In genomic region chr5:74413403-74414060, GRCh38 we compare ENCODE assay signal across 14 cellular contexts.
DNase-seq lines count a peak whose midpoint lies in the region; ATAC-seq, FAIRE-seq and TF ChIP-seq lines count a peak whose summit lies in the region.
"Had no signal": no experiment of that assay in that cellular context is flagged by ENCODE, and none has a peak within 500 bp of the region (broad histone marks: within the 10 kb centered on the region; RNA-seq: fewer than 3 reads in every experiment).

No MANE protein-coding gene starts in this region.

- H3K9ac ChIP-seq in colonic mucosa (ENCODE audit: low read depth in 2 of 2, low read length in 2 of 2) (no peak overlapping the region), HepG2 (ENCODE audit: insufficient read depth, low read depth, low read length) (no peak overlapping the region), parathyroid adenoma (no peak overlapping the region)

- DNase-seq in colonic mucosa (peak; percentile 40), HepG2 (ENCODE audit: low spot score) (peak; percentile 53), NCI-H1105 treated with DMSO at 0.1 percent for 48 hours (lab: John Stamatoyannopoulos, UW) (no peak), lower lobe of right lung (no peak)
- DNase-seq: Caco-2, DMS79, NCI-H1930, NCI-H510A treated with DMSO at 0.1 percent for 48 hours, Peyer's patch, Right ventricle myocardium superior had no signal

- in situ Hi-C loops in HepG2 (cut with HindIII; ENCODE audit: extremely low pct_ligation_motif_present, low pct_unique_long_range_greater_than_20kb), result no loop called here

- H3K4me3 ChIP-seq in HEK293 (ENCODE audit: low read depth, low read length) (no peak overlapping the region), colonic mucosa (no peak overlapping the region), HepG2 (replicated peaks in 1 of 3; ENCODE audit: insufficient read depth in 1 of 3, low read depth in 2 of 3, low read length in 3 of 3) (no peak overlapping the region), parathyroid adenoma (ENCODE audit: low read depth, low read length) (no peak overlapping the region), lower lobe of right lung (no peak overlapping the region)
- H3K4me3 ChIP-seq: GM12878, Peyer's patch had no signal

- H3K36me3 ChIP-seq in HEK293 (ENCODE audit: control insufficient read depth in 2 of 2, insufficient read depth in 1 of 2, low read length in 2 of 2), result no peaks in the 10 kb centered on the region
- H3K36me3 ChIP-seq in colonic mucosa, result no peaks in the 10 kb centered on the region
- H3K36me3 ChIP-seq in HepG2 (replicated peaks in 1 of 2; ENCODE audit: control insufficient read depth in 1 of 2, insufficient read depth in 2 of 2, low read length in 2 of 2), result no peaks in the 10 kb centered on the region
- H3K36me3 ChIP-seq in parathyroid adenoma (ENCODE audit: control insufficient read depth, insufficient read depth, low read length), result no peaks in the 10 kb centered on the region
- no peaks in the 10 kb centered on the region for H3K36me3 ChIP-seq in lower lobe of right lung
- H3K36me3 ChIP-seq: Peyer's patch had no signal

- TF ChIP-seq CTCF in HEK293 (tag by site-specific recombination; IDR thresholded peaks at IDR 0.05) (no peak), colonic mucosa (IDR thresholded peaks at IDR 0.05) (no peak), HepG2 (CRISPR knock-in tag; IDR thresholded peaks at IDR 0.05) (no peak), parathyroid adenoma (IDR thresholded peaks at IDR 0.05) (no peak), lower lobe of right lung (IDR thresholded peaks at IDR 0.05) (no peak)

- no peak overlapping the region for H3K27ac ChIP-seq in HEK293 (ENCODE audit: extremely low read depth, low read depth, low read length)
- peak overlapping the region; percentile 25 for H3K27ac ChIP-seq in colonic mucosa
- H3K27ac ChIP-seq in HepG2 (ENCODE audit: extremely low read length, insufficient read depth, low read length), result peak overlapping the region; percentile 3
- no peak overlapping the region for H3K27ac ChIP-seq in parathyroid adenoma
- H3K27ac ChIP-seq in lower lobe of right lung, result no peak overlapping the region

- peaks cover 3% of the 10 kb centered on the region for H3K4me1 ChIP-seq in HEK293 (ENCODE audit: control insufficient read depth, insufficient read depth, low read length)
- no peaks in the 10 kb centered on the region for H3K4me1 ChIP-seq in colonic mucosa
- peaks cover 76% of the 10 kb centered on the region for H3K4me1 ChIP-seq in HepG2 (ENCODE audit: insufficient read depth, low read length)
- peaks cover 13% of the 10 kb centered on the region for H3K4me1 ChIP-seq in parathyroid adenoma
- peaks cover 5% of the 10 kb centered on the region for H3K4me1 ChIP-seq in lower lobe of right lung

- no peak for TF ChIP-seq POLR2A in HepG2 (IDR thresholded peaks at IDR 0.05; ENCODE audit: insufficient read depth in 1 of 2, low read depth in 2 of 2, low read length in 2 of 2)

- no peak for FAIRE-seq in HepG2 (lab: Jason Lieb, UNC)
- FAIRE-seq: GM12878 had no signal

- H3K27me3 ChIP-seq in colonic mucosa (no peaks in the 10 kb centered on the region), HepG2 (ENCODE audit: control insufficient read depth in 1 of 2, insufficient read depth in 2 of 2, low read length in 2 of 2) (no peaks in the 10 kb centered on the region), parathyroid adenoma (ENCODE audit: control insufficient read depth, insufficient read depth, low read length) (no peaks in the 10 kb centered on the region), lower lobe of right lung (ENCODE audit: low read depth) (no peaks in the 10 kb centered on the region)
- H3K27me3 ChIP-seq: Peyer's patch had no signal

- POLR2A ChIA-PET in HEK293 (lab: Yijun Ruan, JAX) (no interaction called here), HepG2 (lab: Yijun Ruan, JAX) (no interaction called here)

- CTCF ChIA-PET in HEK293 (lab: Yijun Ruan, JAX) (no interaction called here), HepG2 (lab: Yijun Ruan, JAX; ENCODE audit: low intra/inter-chr PET ratio, low total read pairs) (no interaction called here)

- peak; percentile 62 for ATAC-seq in HepG2
- no peak for ATAC-seq in GM21737 (IDR thresholded peaks at IDR 0.05; ENCODE audit: unreplicated experiment)
- no peak for ATAC-seq in lower lobe of right lung
- ATAC-seq: GM12878 had no signal

- H4K20me1 ChIP-seq in HepG2 (ENCODE audit: insufficient read depth, low read length), result no peaks in the 10 kb centered on the region

- H2AFZ ChIP-seq in HepG2 (ENCODE audit: low read length) (no peak overlapping the region), parathyroid adenoma (peak overlapping the region; percentile 5)

- H3K79me2 ChIP-seq in HepG2 (ENCODE audit: insufficient read depth, low read length), result no peaks in the 10 kb centered on the region
- H3K79me2 ChIP-seq in parathyroid adenoma, result no peaks in the 10 kb centered on the region

- no peak for TF ChIP-seq RAD21 in HepG2 (CRISPR knock-in tag; IDR thresholded peaks at IDR 0.05)

- peak overlapping the region; percentile 40 for H3K4me2 ChIP-seq in HepG2 (ENCODE audit: low read depth, low read length)
- H3K4me2 ChIP-seq in parathyroid adenoma (ENCODE audit: low read length), result no peak overlapping the region

- no peaks in the 10 kb centered on the region for H3K9me3 ChIP-seq in HEK293 (ENCODE audit: control insufficient read depth, insufficient read depth, low read depth, low read length)
- no peaks in the 10 kb centered on the region for H3K9me3 ChIP-seq in colonic mucosa
- H3K9me3 ChIP-seq in HepG2 (ENCODE audit: low read length), result no peaks in the 10 kb centered on the region
- H3K9me3 ChIP-seq in parathyroid adenoma (ENCODE audit: control insufficient read depth, low read length), result no peaks in the 10 kb centered on the region
- no peaks in the 10 kb centered on the region for H3K9me3 ChIP-seq in lower lobe of right lung
- H3K9me3 ChIP-seq: Caco-2, Peyer's patch had no signal

- TF ChIP-seq EP300 in HepG2 (IDR thresholded peaks at IDR 0.05; ENCODE audit: low read depth in 2 of 2, low read length in 2 of 2) (no peak), HepG2 (CRISPR knock-in tag; IDR thresholded peaks at IDR 0.05; ENCODE audit: borderline replicate concordance) (no peak)

- intact Hi-C loops in colonic mucosa (cut with DNase I), result no loop called here
- intact Hi-C loops in HepG2 (cut with micrococcal nuclease; ENCODE audit: unreplicated experiment), result no loop called here
- intact Hi-C loops in lower lobe of right lung (cut with DNase I), result no loop called here

- no TSS peak for BruUV-seq in HepG2 (replicated peaks; lab: Mats Ljungman, UMichigan)

- 54% methylated on average over 3 of the region's 3 CpGs for WGBS in HepG2 (ENCODE audit: low lambda C conversion rate)

TF ChIP-seq in HEK293, 187 proteins besides CTCF, POLR2A, EP300 and RAD21 (continues in another document):
- TF ChIP-seq SALL2 (tag by site-specific recombination; IDR thresholded peaks at IDR 0.05; ENCODE audit: borderline replicate concordance) (no peak), EGR2 (tag by site-specific recombination; IDR thresholded peaks at IDR 0.05; ENCODE audit: low read depth) (peak; percentile 25; the same call in 1 of the 2 replicates), ZNF510 (tag by site-specific recombination; IDR thresholded peaks at IDR 0.05; ENCODE audit: insufficient replicate concordance) (no peak), IKZF3 (tag by site-specific recombination; IDR thresholded peaks at IDR 0.05) (0 out of 2 replicates have a peak, but pooled peaks have one; percentile 9), ZNF239 (tag by site-specific recombination; IDR thresholded peaks at IDR 0.05) (no peak)
- TF ChIP-seq, protein P1, sequence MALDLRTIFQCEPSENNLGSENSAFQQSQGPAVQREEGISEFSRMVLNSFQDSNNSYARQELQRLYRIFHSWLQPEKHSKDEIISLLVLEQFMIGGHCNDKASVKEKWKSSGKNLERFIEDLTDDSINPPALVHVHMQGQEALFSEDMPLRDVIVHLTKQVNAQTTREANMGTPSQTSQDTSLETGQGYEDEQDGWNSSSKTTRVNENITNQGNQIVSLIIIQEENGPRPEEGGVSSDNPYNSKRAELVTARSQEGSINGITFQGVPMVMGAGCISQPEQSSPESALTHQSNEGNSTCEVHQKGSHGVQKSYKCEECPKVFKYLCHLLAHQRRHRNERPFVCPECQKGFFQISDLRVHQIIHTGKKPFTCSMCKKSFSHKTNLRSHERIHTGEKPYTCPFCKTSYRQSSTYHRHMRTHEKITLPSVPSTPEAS (tag by site-specific recombination; IDR thresholded peaks at IDR 0.05), result no peak

TF ChIP-seq in HepG2, 621 proteins besides CTCF, POLR2A, EP300 and RAD21 (continues in another document):
- TF ChIP-seq HNF4G (IDR thresholded peaks at IDR 0.05; ENCODE audit: borderline replicate concordance, low read depth, low read length), result peak; percentile 39
- no peak for TF ChIP-seq HNF4G (CRISPR knock-in tag; IDR thresholded peaks at IDR 0.05; ENCODE audit: borderline replicate concordance, low read depth)
- peak; percentile 37; the same call in 1 of the 2 replicates for TF ChIP-seq NCOR1 (IDR thresholded peaks at IDR 0.05; ENCODE audit: borderline replicate concordance, low read length)
- TF ChIP-seq RXRB (CRISPR knock-in tag; IDR thresholded peaks at IDR 0.05; ENCODE audit: borderline replicate concordance), result 0 out of 2 replicates have a peak, but pooled peaks have one; percentile 27

Comparison
In these comparisons a context has a peak if more than half of its experiments do, and no peak if none do; other contexts are left out.
1. H3K27ac ChIP-seq: peak in colonic mucosa (single experiment) and HepG2 (single experiment); none in HEK293 (single experiment), parathyroid adenoma (single experiment) and lower lobe of right lung (single experiment).
2. DNase-seq: peak in colonic mucosa (single experiment) and HepG2 (single experiment); none in NCI-H1105 treated with DMSO at 0.1 percent for 48 hours (single experiment) and lower lobe of right lung (single experiment).